1 cellular context compared by ENCODE assay signal in the genomic region with DNA sequence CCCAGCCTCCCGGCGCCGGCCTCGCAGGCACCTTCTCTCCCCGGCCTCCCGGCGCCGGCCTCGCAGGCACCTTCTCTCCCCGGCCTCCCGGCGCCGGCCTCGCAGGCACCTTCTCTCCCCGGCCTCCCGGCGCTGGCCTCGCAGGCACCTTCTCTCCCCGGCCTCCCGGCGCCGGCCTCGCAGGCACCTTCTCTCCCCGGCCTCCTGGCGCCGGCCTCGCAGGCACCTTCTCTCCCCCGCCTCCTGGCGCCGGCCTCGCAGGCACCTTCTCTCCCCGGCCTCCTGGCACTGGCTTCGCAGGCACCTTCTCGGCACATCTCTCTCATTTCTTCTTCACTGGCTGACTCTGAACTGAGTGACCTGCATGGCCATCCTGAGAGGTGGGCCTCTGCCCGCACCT. TPM values are rescaled to one million over a fixed set of nuclear protein-coding genes. Genes with fewer than 3 reads are reported as not detected.
"Had no signal": no experiment of that assay in that cellular context is flagged by ENCODE, and none has a peak within 500 bp of the region (broad histone marks: within the 10 kb centered on the region; RNA-seq: fewer than 3 reads in every experiment).

No MANE protein-coding gene starts in this region.

RNA-seq across cellular contexts. Expression of gene GAS6, which starts 37.4 kb away (rescaled TPM):
- total RNA-seq: OCI-LY7 had no signal
